1 cellular context compared by ENCODE assay signal in the genomic region with DNA sequence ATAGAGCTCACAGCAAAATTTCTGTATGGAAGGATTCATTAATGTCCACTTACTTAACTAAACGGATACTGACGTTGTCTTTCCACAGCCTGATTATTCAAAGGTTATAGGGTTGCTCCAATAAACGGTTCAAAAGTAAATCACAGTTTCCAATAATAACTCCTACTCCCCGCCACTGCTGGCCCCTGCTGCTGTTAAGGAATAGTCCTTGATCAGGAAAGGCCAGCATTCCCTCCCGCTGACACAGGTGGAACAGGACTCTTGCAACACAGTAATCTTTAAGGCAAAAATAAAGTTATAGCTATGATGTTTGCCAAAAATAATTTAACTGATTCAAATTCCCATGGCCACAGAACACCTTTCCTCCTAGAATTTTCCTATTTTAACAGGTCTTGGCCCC.
TF ChIP-seq lines count a peak whose summit lies in the region.

No MANE protein-coding gene starts in this region.

TF ChIP-seq in GM23338, 12 proteins besides CTCF, POLR2A, EP300 and RAD21:
- TF ChIP-seq CREB1 (CRISPR knock-in tag; IDR thresholded peaks at IDR 0.05; ENCODE audit: low read depth): no peak
- TF ChIP-seq, protein P1, sequence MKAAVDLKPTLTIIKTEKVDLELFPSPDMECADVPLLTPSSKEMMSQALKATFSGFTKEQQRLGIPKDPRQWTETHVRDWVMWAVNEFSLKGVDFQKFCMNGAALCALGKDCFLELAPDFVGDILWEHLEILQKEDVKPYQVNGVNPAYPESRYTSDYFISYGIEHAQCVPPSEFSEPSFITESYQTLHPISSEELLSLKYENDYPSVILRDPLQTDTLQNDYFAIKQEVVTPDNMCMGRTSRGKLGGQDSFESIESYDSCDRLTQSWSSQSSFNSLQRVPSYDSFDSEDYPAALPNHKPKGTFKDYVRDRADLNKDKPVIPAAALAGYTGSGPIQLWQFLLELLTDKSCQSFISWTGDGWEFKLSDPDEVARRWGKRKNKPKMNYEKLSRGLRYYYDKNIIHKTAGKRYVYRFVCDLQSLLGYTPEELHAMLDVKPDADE (IDR thresholded peaks at IDR 0.05): no peak
- TF ChIP-seq POLR2AphosphoS5 (IDR thresholded peaks at IDR 0.05; ENCODE audit: low read depth): no peak
- TF ChIP-seq, protein P2, sequence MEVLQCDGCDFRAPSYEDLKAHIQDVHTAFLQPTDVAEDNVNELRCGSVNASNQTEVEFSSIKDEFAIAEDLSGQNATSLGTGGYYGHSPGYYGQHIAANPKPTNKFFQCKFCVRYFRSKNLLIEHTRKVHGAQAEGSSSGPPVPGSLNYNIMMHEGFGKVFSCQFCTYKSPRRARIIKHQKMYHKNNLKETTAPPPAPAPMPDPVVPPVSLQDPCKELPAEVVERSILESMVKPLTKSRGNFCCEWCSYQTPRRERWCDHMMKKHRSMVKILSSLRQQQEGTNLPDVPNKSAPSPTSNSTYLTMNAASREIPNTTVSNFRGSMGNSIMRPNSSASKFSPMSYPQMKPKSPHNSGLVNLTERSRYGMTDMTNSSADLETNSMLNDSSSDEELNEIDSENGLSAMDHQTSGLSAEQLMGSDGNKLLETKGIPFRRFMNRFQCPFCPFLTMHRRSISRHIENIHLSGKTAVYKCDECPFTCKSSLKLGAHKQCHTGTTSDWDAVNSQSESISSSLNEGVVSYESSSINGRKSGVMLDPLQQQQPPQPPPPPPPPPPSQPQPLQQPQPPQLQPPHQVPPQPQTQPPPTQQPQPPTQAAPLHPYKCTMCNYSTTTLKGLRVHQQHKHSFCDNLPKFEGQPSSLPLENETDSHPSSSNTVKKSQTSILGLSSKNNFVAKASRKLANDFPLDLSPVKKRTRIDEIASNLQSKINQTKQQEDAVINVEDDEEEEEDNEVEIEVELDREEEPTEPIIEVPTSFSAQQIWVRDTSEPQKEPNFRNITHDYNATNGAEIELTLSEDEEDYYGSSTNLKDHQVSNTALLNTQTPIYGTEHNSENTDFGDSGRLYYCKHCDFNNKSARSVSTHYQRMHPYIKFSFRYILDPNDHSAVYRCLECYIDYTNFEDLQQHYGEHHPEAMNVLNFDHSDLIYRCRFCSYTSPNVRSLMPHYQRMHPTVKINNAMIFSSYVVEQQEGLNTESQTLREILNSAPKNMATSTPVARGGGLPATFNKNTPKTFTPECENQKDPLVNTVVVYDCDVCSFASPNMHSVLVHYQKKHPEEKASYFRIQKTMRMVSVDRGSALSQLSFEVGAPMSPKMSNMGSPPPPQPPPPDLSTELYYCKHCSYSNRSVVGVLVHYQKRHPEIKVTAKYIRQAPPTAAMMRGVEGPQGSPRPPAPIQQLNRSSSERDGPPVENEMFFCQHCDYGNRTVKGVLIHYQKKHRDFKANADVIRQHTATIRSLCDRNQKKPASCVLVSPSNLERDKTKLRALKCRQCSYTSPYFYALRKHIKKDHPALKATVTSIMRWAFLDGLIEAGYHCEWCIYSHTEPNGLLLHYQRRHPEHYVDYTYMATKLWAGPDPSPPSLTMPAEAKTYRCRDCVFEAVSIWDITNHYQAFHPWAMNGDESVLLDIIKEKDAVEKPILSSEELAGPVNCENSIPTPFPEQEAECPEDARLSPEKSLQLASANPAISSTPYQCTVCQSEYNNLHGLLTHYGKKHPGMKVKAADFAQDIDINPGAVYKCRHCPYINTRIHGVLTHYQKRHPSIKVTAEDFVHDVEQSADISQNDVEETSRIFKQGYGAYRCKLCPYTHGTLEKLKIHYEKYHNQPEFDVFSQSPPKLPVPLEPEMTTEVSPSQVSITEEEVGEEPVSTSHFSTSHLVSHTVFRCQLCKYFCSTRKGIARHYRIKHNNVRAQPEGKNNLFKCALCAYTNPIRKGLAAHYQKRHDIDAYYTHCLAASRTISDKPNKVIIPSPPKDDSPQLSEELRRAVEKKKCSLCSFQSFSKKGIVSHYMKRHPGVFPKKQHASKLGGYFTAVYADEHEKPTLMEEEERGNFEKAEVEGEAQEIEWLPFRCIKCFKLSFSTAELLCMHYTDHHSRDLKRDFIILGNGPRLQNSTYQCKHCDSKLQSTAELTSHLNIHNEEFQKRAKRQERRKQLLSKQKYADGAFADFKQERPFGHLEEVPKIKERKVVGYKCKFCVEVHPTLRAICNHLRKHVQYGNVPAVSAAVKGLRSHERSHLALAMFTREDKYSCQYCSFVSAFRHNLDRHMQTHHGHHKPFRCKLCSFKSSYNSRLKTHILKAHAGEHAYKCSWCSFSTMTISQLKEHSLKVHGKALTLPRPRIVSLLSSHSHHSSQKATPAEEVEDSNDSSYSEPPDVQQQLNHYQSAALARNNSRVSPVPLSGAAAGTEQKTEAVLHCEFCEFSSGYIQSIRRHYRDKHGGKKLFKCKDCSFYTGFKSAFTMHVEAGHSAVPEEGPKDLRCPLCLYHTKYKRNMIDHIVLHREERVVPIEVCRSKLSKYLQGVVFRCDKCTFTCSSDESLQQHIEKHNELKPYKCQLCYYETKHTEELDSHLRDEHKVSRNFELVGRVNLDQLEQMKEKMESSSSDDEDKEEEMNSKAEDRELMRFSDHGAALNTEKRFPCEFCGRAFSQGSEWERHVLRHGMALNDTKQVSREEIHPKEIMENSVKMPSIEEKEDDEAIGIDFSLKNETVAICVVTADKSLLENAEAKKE (CRISPR knock-in tag; IDR thresholded peaks at IDR 0.05): no peak
- TF ChIP-seq ZNF331 (CRISPR knock-in tag; IDR thresholded peaks at IDR 0.05; ENCODE audit: low read depth): no peak
- TF ChIP-seq ZNF114 (CRISPR knock-in tag; IDR thresholded peaks at IDR 0.05): no peak
- no peak for TF ChIP-seq EZH2 (IDR thresholded peaks at IDR 0.05; ENCODE audit: low read depth, unreplicated experiment)
- TF ChIP-seq NANOG (IDR thresholded peaks at IDR 0.05; ENCODE audit: borderline replicate concordance): no peak
- no peak for TF ChIP-seq STAT1 (IDR thresholded peaks at IDR 0.05; ENCODE audit: unreplicated experiment)
- TF ChIP-seq, protein P3, sequence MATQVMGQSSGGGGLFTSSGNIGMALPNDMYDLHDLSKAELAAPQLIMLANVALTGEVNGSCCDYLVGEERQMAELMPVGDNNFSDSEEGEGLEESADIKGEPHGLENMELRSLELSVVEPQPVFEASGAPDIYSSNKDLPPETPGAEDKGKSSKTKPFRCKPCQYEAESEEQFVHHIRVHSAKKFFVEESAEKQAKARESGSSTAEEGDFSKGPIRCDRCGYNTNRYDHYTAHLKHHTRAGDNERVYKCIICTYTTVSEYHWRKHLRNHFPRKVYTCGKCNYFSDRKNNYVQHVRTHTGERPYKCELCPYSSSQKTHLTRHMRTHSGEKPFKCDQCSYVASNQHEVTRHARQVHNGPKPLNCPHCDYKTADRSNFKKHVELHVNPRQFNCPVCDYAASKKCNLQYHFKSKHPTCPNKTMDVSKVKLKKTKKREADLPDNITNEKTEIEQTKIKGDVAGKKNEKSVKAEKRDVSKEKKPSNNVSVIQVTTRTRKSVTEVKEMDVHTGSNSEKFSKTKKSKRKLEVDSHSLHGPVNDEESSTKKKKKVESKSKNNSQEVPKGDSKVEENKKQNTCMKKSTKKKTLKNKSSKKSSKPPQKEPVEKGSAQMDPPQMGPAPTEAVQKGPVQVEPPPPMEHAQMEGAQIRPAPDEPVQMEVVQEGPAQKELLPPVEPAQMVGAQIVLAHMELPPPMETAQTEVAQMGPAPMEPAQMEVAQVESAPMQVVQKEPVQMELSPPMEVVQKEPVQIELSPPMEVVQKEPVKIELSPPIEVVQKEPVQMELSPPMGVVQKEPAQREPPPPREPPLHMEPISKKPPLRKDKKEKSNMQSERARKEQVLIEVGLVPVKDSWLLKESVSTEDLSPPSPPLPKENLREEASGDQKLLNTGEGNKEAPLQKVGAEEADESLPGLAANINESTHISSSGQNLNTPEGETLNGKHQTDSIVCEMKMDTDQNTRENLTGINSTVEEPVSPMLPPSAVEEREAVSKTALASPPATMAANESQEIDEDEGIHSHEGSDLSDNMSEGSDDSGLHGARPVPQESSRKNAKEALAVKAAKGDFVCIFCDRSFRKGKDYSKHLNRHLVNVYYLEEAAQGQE (IDR thresholded peaks at IDR 0.05; ENCODE audit: unreplicated experiment): no peak
- no peak for TF ChIP-seq EZH2phosphoT487 (IDR thresholded peaks at IDR 0.05; ENCODE audit: unreplicated experiment)
- no peak for TF ChIP-seq JUNB (IDR thresholded peaks at IDR 0.05; ENCODE audit: unreplicated experiment)
